8 cellular contexts compared by ENCODE assay signal in genomic region chr5:16489322-16489791, GRCh38. TPM values are rescaled to one million over a fixed set of nuclear protein-coding genes. Genes with fewer than 3 reads are reported as not detected.
DNase-seq lines count a peak whose midpoint lies in the region; ATAC-seq, FAIRE-seq and TF ChIP-seq lines count a peak whose summit lies in the region.

No MANE protein-coding gene starts in this region.

- ATAC-seq in activated CD8-positive, alpha-beta T cell treated with anti-CD3 and anti-CD28 coated beads for 36 hours: peak; percentile 84
- no peak for ATAC-seq in HG03139 (IDR thresholded peaks at IDR 0.05; ENCODE audit: unreplicated experiment)

- H3K4me3 Mint-ChIP-seq in activated CD8-positive, alpha-beta T cell treated with anti-CD3 and anti-CD28 coated beads for 36 hours: no peak overlapping the region

- H3K9me3 ChIP-seq in left ventricle myocardium inferior (replicated peaks) (peaks cover 1% of the 10 kb centered on the region), small intestine (ENCODE audit: control insufficient read depth, low read depth) (no peaks in the 10 kb centered on the region)

- POLR2A ChIA-PET in activated CD8-positive, alpha-beta T cell treated with anti-CD3 and anti-CD28 coated beads for 36 hours (lab: Charles Lee): no interaction called here

- no peak overlapping the region for H3K4me3 ChIP-seq in GM12865 (ENCODE audit: low read depth, low read length)
- no peak overlapping the region for H3K4me3 ChIP-seq in HFF-Myc (replicated peaks; ENCODE audit: low read depth, low read length)
- H3K4me3 ChIP-seq in left ventricle myocardium inferior: no peak overlapping the region
- no peak overlapping the region for H3K4me3 ChIP-seq in small intestine (ENCODE audit: low read depth in 1 of 2, low read length in 2 of 2)

- H3K9me3 Mint-ChIP-seq in activated CD8-positive, alpha-beta T cell treated with anti-CD3 and anti-CD28 coated beads for 36 hours: no peaks in the 10 kb centered on the region

- H3K4me1 ChIP-seq in left ventricle myocardium inferior (peaks cover 95% of the 10 kb centered on the region), small intestine (ENCODE audit: control insufficient read depth in 2 of 2, insufficient read depth in 1 of 2, low read depth in 1 of 2, low read length in 1 of 2) (peaks cover 3 to 6% of the 10 kb centered on the region in 2 donors)

- H3K36me3 ChIP-seq in left ventricle myocardium inferior: no peaks in the 10 kb centered on the region
- H3K36me3 ChIP-seq in small intestine (ENCODE audit: control insufficient read depth in 2 of 2, insufficient read depth in 2 of 2, low read length in 2 of 2): no peaks in the 10 kb centered on the region

- H3K36me3 Mint-ChIP-seq in activated CD8-positive, alpha-beta T cell treated with anti-CD3 and anti-CD28 coated beads for 36 hours (ENCODE audit: low read depth): no peaks in the 10 kb centered on the region

- H3K27me3 ChIP-seq in left ventricle myocardium inferior (ENCODE audit: low read depth) (no peaks in the 10 kb centered on the region), small intestine (ENCODE audit: control insufficient read depth in 2 of 2, insufficient read depth in 2 of 2, low read length in 2 of 2) (no peaks in the 10 kb centered on the region)

- peak; percentile 35 for TF ChIP-seq CTCF in GM12865 (IDR thresholded peaks at IDR 0.05; ENCODE audit: insufficient read depth, low read depth, low read length, missing control alignments)
- TF ChIP-seq CTCF in HFF-Myc (IDR thresholded peaks at IDR 0.05; ENCODE audit: low read depth, low read length, missing control alignments): peak; percentile 55
- TF ChIP-seq CTCF in activated CD8-positive, alpha-beta T cell treated with anti-CD3 and anti-CD28 coated beads for 36 hours (IDR thresholded peaks at IDR 0.05): peak; percentile 49
- peak; percentile 77 for TF ChIP-seq CTCF in left ventricle myocardium inferior (IDR thresholded peaks at IDR 0.05; ENCODE audit: borderline replicate concordance)

- no peak overlapping the region for H3K27ac Mint-ChIP-seq in activated CD8-positive, alpha-beta T cell treated with anti-CD3 and anti-CD28 coated beads for 36 hours

- intact Hi-C loops in activated CD8-positive, alpha-beta T cell treated with anti-CD3 and anti-CD28 coated beads for 36 hours (cut with micrococcal nuclease): loop anchor here (2.0 kb wide), 2 partner anchors 61 to 177 kb away; no protein-coding TSS in a partner anchor
- intact Hi-C loops in left ventricle myocardium inferior (cut with micrococcal nuclease): loop anchor here (10.0 kb wide), 1 partner anchor 175 kb away; no protein-coding TSS in a partner anchor

- peak; percentile 26 for DNase-seq in GM12865 (ENCODE audit: low read depth)
- DNase-seq in HFF-Myc (ENCODE audit: extremely low read depth, low read depth): no peak
- peak; percentile 53 to 78 for DNase-seq in NCI-H2081 (lab: John Stamatoyannopoulos, UW)
- no peak for DNase-seq in activated CD8-positive, alpha-beta T cell treated with anti-CD3 and anti-CD28 coated beads for 36 hours
- DNase-seq in left ventricle myocardium inferior: no peak
- DNase-seq in small intestine: peak; percentile 67
- DNase-seq in activated CD4-positive, alpha-beta T cell treated with anti-CD3 and anti-CD28 coated beads, Interleukin-2, amount 50 U/mL, for 1 hour: no peak

- no peak for FAIRE-seq in small intestine (lab: Jason Lieb, UNC)

- H3K27me3 Mint-ChIP-seq in activated CD8-positive, alpha-beta T cell treated with anti-CD3 and anti-CD28 coated beads for 36 hours: no peaks in the 10 kb centered on the region

- H3K4me1 Mint-ChIP-seq in activated CD8-positive, alpha-beta T cell treated with anti-CD3 and anti-CD28 coated beads for 36 hours (ENCODE audit: low read depth): peaks cover 30% of the 10 kb centered on the region

- WGBS in small intestine, 3 donors: 5 to 40% (median 20%) methylated on average over 1 of the region's 1 CpG

- peak overlapping the region; percentile 86 for H3K27ac ChIP-seq in left ventricle myocardium inferior (replicated peaks)
- H3K27ac ChIP-seq in small intestine (ENCODE audit: low read depth in 1 of 2, low read length in 1 of 2): no peak overlapping the region

- CTCF ChIA-PET in activated CD8-positive, alpha-beta T cell treated with anti-CD3 and anti-CD28 coated beads for 36 hours (lab: Charles Lee): interaction anchor here (0.8 to 3.2 kb wide), 12 partner anchors 9 to 302 kb away, joined by 3 to 31 read pairs (median 4); no protein-coding TSS in a partner anchor

RNA-seq across cellular contexts. Expression of gene ZNF622, which starts 23.8 kb away (rescaled TPM):
- total RNA-seq in activated CD8-positive, alpha-beta T cell treated with anti-CD3 and anti-CD28 coated beads for 36 hours: 10 to 100 TPM; 36.7 to 38.4 TPM
- 56.1 TPM for total RNA-seq in left ventricle myocardium inferior
- 10 to 100 TPM; 23.0 to 37.3 (median 30.9) TPM for polyA plus RNA-seq in small intestine

Comparison
In these comparisons a context has a peak if more than half of its experiments do, and no peak if none do; other contexts are left out.
1. DNase-seq: peak in GM12865 (single experiment), NCI-H2081 (2 of 2) and small intestine (single experiment); none in HFF-Myc (single experiment), activated CD8-positive, alpha-beta T cell treated with anti-CD3 and anti-CD28 coated beads for 36 hours (single experiment), left ventricle myocardium inferior (single experiment) and activated CD4-positive, alpha-beta T cell treated with anti-CD3 and anti-CD28 coated beads, Interleukin-2, amount 50 U/mL, for 1 hour (single experiment).
2. Peak in every context shown above with its lines, with median percentiles within 50 percentile points of each other: CTCF ChIP-seq.